21 cellular contexts compared by ENCODE assay signal in genomic region chr7:132846086-132846485, GRCh38.
DNase-seq lines count a peak whose midpoint lies in the region; ATAC-seq, FAIRE-seq and TF ChIP-seq lines count a peak whose summit lies in the region.
"Had no signal": no experiment of that assay in that cellular context is flagged by ENCODE, and none has a peak within 500 bp of the region (broad histone marks: within the 10 kb centered on the region; RNA-seq: fewer than 3 reads in every experiment).

No MANE protein-coding gene starts in this region.

- no peak for TF ChIP-seq CTCF in heart left ventricle (IDR thresholded peaks at IDR 0.05)
- no peak for TF ChIP-seq CTCF in testis (IDR thresholded peaks at IDR 0.05)
- no peak for TF ChIP-seq CTCF in pancreas (IDR thresholded peaks at IDR 0.05)

- H2AK5ac ChIP-seq in mesendoderm (ENCODE audit: low read length) = no peak overlapping the region

- no peak overlapping the region for H2BK5ac ChIP-seq in mesendoderm (ENCODE audit: low read length)

- H3K27ac ChIP-seq in heart left ventricle (no peak overlapping the region), mesendoderm (ENCODE audit: low read depth, low read length) (no peak overlapping the region), testis (no peak overlapping the region), pancreas (no peak overlapping the region)
- H3K27ac ChIP-seq: 22Rv1, A549, C4-2B, HL-60 had no signal

- H4K5ac ChIP-seq in mesendoderm (ENCODE audit: low read length) = no peak overlapping the region

- DNase-seq in Right ventricle myocardium inferior (ENCODE audit: missing footprints) (no peak), cardiac septum (ENCODE audit: low spot score) (no peak), heart left ventricle (peak in 4 of 5 donors; percentile 18 to 47 (median 28)), mesendoderm (peak; percentile 49), NCI-H226 (no peak), testis (no peak), pancreas (no peak)
- DNase-seq: AML-193; Caco-2; CD4-positive, alpha-beta T cell; GDM1; HCEC 1CT had no signal

- intact Hi-C loops in Right ventricle myocardium inferior (cut with DNase I) (no loop called here), cardiac septum (cut with DNase I) (no loop called here), heart left ventricle (cut with DNase I) (no loop called here), testis (cut with DNase I; ENCODE audit: low total_unique reads) (no loop called here), pancreas (cut with DNase I) (no loop called here)

- no peak for TF ChIP-seq POLR2A in heart left ventricle (IDR thresholded peaks at IDR 0.05)
- no peak for TF ChIP-seq POLR2A in testis (IDR thresholded peaks at IDR 0.05)

- H3K4me3 ChIP-seq in heart left ventricle (no peak overlapping the region), mesendoderm (ENCODE audit: low read length) (no peak overlapping the region), testis (no peak overlapping the region), pancreas (no peak overlapping the region)
- H3K4me3 ChIP-seq: A549, GM23338 had no signal

- WGBS in heart left ventricle, 4 donors = 66 to 71% (median 69%) methylated on average over 3 of the region's 3 CpGs
- WGBS in mesendoderm (ENCODE audit: extremely low coverage, insufficient coverage, low lambda C conversion rate) = no CpG with 5 or more reads among the region's 3 CpGs
- 72 to 99% methylated on average over 2 to 3 of the region's 3 CpGs for WGBS in testis, 2 donors
- WGBS in pancreas, 2 donors = 98 to 100% methylated on average over 3 of the region's 3 CpGs

- H3K36me3 ChIP-seq in heart left ventricle = no peaks in the 10 kb centered on the region
- no peaks in the 10 kb centered on the region for H3K36me3 ChIP-seq in mesendoderm (ENCODE audit: control insufficient read depth, insufficient read depth, low read length)
- H3K36me3 ChIP-seq in testis (ENCODE audit: low read depth, missing control alignments) = no peaks in the 10 kb centered on the region
- no peaks in the 10 kb centered on the region for H3K36me3 ChIP-seq in pancreas

- H3K79me2 ChIP-seq in mesendoderm (ENCODE audit: control insufficient read depth, insufficient read depth, low read length) = no peaks in the 10 kb centered on the region

- H2BK15ac ChIP-seq in mesendoderm (replicated peaks; ENCODE audit: low read depth) = no peak overlapping the region

- no peak overlapping the region for H3K4ac ChIP-seq in mesendoderm (ENCODE audit: low read depth, low read length)

- H3K27me3 ChIP-seq in heart left ventricle (no peaks in the 10 kb centered on the region), mesendoderm (ENCODE audit: insufficient read depth, low read length, poor library complexity) (no peaks in the 10 kb centered on the region), testis (no peaks in the 10 kb centered on the region), pancreas (no peaks in the 10 kb centered on the region)

- FAIRE-seq in pancreas (lab: Jason Lieb, UNC) = no peak
- FAIRE-seq: D721Med, GM12892, GM18507, H54 had no signal

- H2BK120ac ChIP-seq in mesendoderm (ENCODE audit: low read depth, low read length) = no peak overlapping the region

- no peak overlapping the region for H4K8ac ChIP-seq in mesendoderm (ENCODE audit: low read depth, low read length)

- no peak overlapping the region for H3K56ac ChIP-seq in mesendoderm (ENCODE audit: low read length)

- H3K23ac ChIP-seq in mesendoderm (ENCODE audit: low read length) = no peak overlapping the region

- H3K4me1 ChIP-seq in heart left ventricle (peaks cover 0 to 10% (median 0%) of the 10 kb centered on the region in 12 donors), mesendoderm (ENCODE audit: control insufficient read depth, low read depth, low read length) (peaks cover 4% of the 10 kb centered on the region), testis (no peaks in the 10 kb centered on the region), pancreas (no peaks in the 10 kb centered on the region)
- H3K4me1 ChIP-seq: A549 had no signal

- no peak overlapping the region for H3K18ac ChIP-seq in mesendoderm (ENCODE audit: low read length)

- H3K9me3 ChIP-seq in heart left ventricle = no peaks in the 10 kb centered on the region
- no peaks in the 10 kb centered on the region for H3K9me3 ChIP-seq in testis
- H3K9me3 ChIP-seq in pancreas = no peaks in the 10 kb centered on the region
- H3K9me3 ChIP-seq: A549, Caco-2 had no signal

- no peak overlapping the region for H3K9ac ChIP-seq in mesendoderm (ENCODE audit: low read length)

- no peaks in the 10 kb centered on the region for H3K79me1 ChIP-seq in mesendoderm (ENCODE audit: low read length)

- ATAC-seq in Right ventricle myocardium inferior = peak; percentile 76
- peak; percentile 79 to 94 (median 94) for ATAC-seq in heart left ventricle
- no peak for ATAC-seq in pancreas
- ATAC-seq: A549, GM23338 had no signal

- no peak overlapping the region for H3K4me2 ChIP-seq in mesendoderm (ENCODE audit: low read length)
- H3K4me2 ChIP-seq: A549, GM23338 had no signal

Comparison
In these comparisons a context has a peak if more than half of its experiments do, and no peak if none do; other contexts are left out.
1. DNase-seq: peak in heart left ventricle (4 of 5) and mesendoderm (single experiment); none in Right ventricle myocardium inferior (single experiment), cardiac septum (single experiment), NCI-H226 (single experiment), testis (single experiment) and pancreas (0 of 6).
2. ATAC-seq: peak in Right ventricle myocardium inferior (single experiment) and heart left ventricle (4 of 4); none in pancreas (0 of 4).